In genomic region chr16:53502331-53503269, GRCh38 we compare ENCODE assay signal across 8 cellular contexts. TPM values are rescaled to one million over a fixed set of nuclear protein-coding genes. Genes with fewer than 3 reads are reported as not detected.
DNase-seq lines count a peak whose midpoint lies in the region; ATAC-seq and TF ChIP-seq lines count a peak whose summit lies in the region.

Gene AKTIP (minus strand): TSS chr16:53503209. CDS start chr16:53500259, 2,950 bp downstream.

- no peaks in the 10 kb centered on the region for H3K36me3 ChIP-seq in neural cell (ENCODE audit: insufficient read depth, low read length)

- no peaks in the 10 kb centered on the region for H4K20me1 ChIP-seq in neural cell (ENCODE audit: insufficient read depth)

- peak within 1 kb of the TSS; percentile 95 for H3K4me3 ChIP-seq in neural cell (ENCODE audit: low read length)

- H3K4me1 ChIP-seq in foreskin keratinocyte: peaks cover 15% of the 10 kb centered on the region

- no peaks in the 10 kb centered on the region for H3K9me2 ChIP-seq in neural cell (ENCODE audit: insufficient read depth, low read length)

- no peaks in the 10 kb centered on the region for H3K9me3 ChIP-seq in neural cell (ENCODE audit: low read length)

- peaks cover 9% of the 10 kb centered on the region for H3K36me3 Mint-ChIP-seq in type B pancreatic cell

- peak within 1 kb of the TSS; percentile 94 for H3K9ac ChIP-seq in neural cell (ENCODE audit: low read length)

- no peaks in the 10 kb centered on the region for H3F3A ChIP-seq in neural cell (ENCODE audit: insufficient read depth, low read length, poor library complexity, severe bottlenecking)

- no peak for TF ChIP-seq RAD21 in neural cell (conservative IDR thresholded peaks at IDR 0.05)

- peak within 1 kb of the TSS; percentile 98 for H3K4me3 Mint-ChIP-seq in type B pancreatic cell

- H3K27ac Mint-ChIP-seq in type B pancreatic cell: peak within 1 kb of the TSS; percentile 99

- H3K27me3 ChIP-seq in foreskin keratinocyte: no peaks in the 10 kb centered on the region
- no peaks in the 10 kb centered on the region for H3K27me3 ChIP-seq in neural cell (ENCODE audit: insufficient read depth, low read depth, low read length)

- peaks cover 13% of the 10 kb centered on the region for H3K79me2 ChIP-seq in neural cell (replicated peaks; ENCODE audit: insufficient read depth, low read length)

- DNase-seq in NCI-H82 (lab: John Stamatoyannopoulos, UW) (peak; percentile 29), NCI-H82 treated with DMSO at 0.1 percent for 48 hours (lab: John Stamatoyannopoulos, UW; ENCODE audit: unreplicated experiment) (no peak), NCI-H460 (ENCODE audit: extremely low read depth, low read depth) (no peak), foreskin keratinocyte (peak; percentile 28 to 34), type B pancreatic cell (ENCODE audit: extremely low spot score, unreplicated experiment) (no peak)
- peak; percentile 16 for DNase-seq in activated T-helper 9 cell treated with anti-CD3 and anti-CD28 coated beads, Interleukin-2, amount 50 U/mL, for 16 hours (ENCODE audit: low read depth)

- H3K9me3 Mint-ChIP-seq in type B pancreatic cell: no peaks in the 10 kb centered on the region

- H3K4me2 ChIP-seq in neural cell (ENCODE audit: low read length): peak within 1 kb of the TSS; percentile 84

- peak; percentile 30 for ATAC-seq in HG02798 (IDR thresholded peaks at IDR 0.05; ENCODE audit: poor library complexity, unreplicated experiment)
- ATAC-seq in foreskin keratinocyte: peak; percentile 38

- no peak within 1 kb of the TSS for H3K27ac ChIP-seq in foreskin keratinocyte
- H3K27ac ChIP-seq in neural cell (ENCODE audit: low read length): peak within 1 kb of the TSS; percentile 95

- no peak for TF ChIP-seq EP300 in neural cell (conservative IDR thresholded peaks at IDR 0.05; ENCODE audit: poor library complexity, severe bottlenecking)

- H3K27me3 Mint-ChIP-seq in type B pancreatic cell: peaks cover 3% of the 10 kb centered on the region

- H2AFZ ChIP-seq in neural cell (ENCODE audit: low read depth, low read length): peak within 1 kb of the TSS; percentile 96

- peaks cover 25% of the 10 kb centered on the region for H3K4me1 Mint-ChIP-seq in type B pancreatic cell (ENCODE audit: unreplicated experiment)

- TF ChIP-seq CTCF in foreskin keratinocyte (conservative IDR thresholded peaks at IDR 0.05): no peak
- no peak for TF ChIP-seq CTCF in neural cell (IDR thresholded peaks at IDR 0.05; ENCODE audit: poor library complexity, severe bottlenecking)
- no peak for TF ChIP-seq CTCF in type B pancreatic cell (conservative IDR thresholded peaks at IDR 0.05)

TF ChIP-seq in neural cell, 6 proteins besides CTCF, POLR2A, EP300 and RAD21:
- no peak for TF ChIP-seq EZH2 (IDR thresholded peaks at IDR 0.05; ENCODE audit: borderline replicate concordance, insufficient read depth, low read length, poor library complexity, severe bottlenecking)
- peak; percentile 34 for TF ChIP-seq POLR2AphosphoS5 (IDR thresholded peaks at IDR 0.05)

RNA-seq across cellular contexts. Expression of gene AKTIP, which starts in this region (rescaled TPM):
- 28.1 and 30.4 TPM in 2 replicates for total RNA-seq in NCI-H460 (2014; rRNA removed; shearing (Covaris generic))
- 25.3 and 30.4 TPM in 2 replicates for polyA plus RNA-seq in NCI-H460 (2014; cell fraction: nucleus; rRNA removed)
- total RNA-seq in foreskin keratinocyte (11.8 and 12.9 TPM in 2 replicates), type B pancreatic cell (ENCODE audit: low replicate concordance) (35.4 and 84.8 TPM in 2 replicates)
- polyA plus RNA-seq in foreskin keratinocyte (8.8 and 10.4 TPM in 2 replicates), neural cell (68.6 and 73.7 TPM in 2 replicates)
- 34.8 and 46.5 TPM in 2 replicates for polyA minus RNA-seq in neural cell

Comparison
In these comparisons a context has a peak if more than half of its experiments do, and no peak if none do; other contexts are left out.
1. DNase-seq: peak in NCI-H82 (single experiment), activated T-helper 9 cell treated with anti-CD3 and anti-CD28 coated beads, Interleukin-2, amount 50 U/mL, for 16 hours (single experiment) and foreskin keratinocyte (2 of 2); none in NCI-H82 treated with DMSO at 0.1 percent for 48 hours (single experiment), NCI-H460 (single experiment) and type B pancreatic cell (single experiment).